ENCODE assay signal across 18 cellular contexts in genomic region chr5:138245717-138246116, GRCh38. TPM values are rescaled to one million over a fixed set of nuclear protein-coding genes. Genes with fewer than 3 reads are reported as not detected.
"Had no signal": no experiment of that assay in that cellular context is flagged by ENCODE, and none has a peak within 500 bp of the region (broad histone marks: within the 10 kb centered on the region; RNA-seq: fewer than 3 reads in every experiment).

No MANE protein-coding gene starts in this region.

- H3K4me3 Mint-ChIP-seq: activated CD4-positive, alpha-beta memory T cell treated with anti-CD3 and anti-CD28 coated beads, Interleukin-2, amount 10 ng/mL, durations not matched to agents 7 days and 5 days; activated T-cell treated with anti-CD3 and anti-CD28 coated beads, Interleukin-2, amount 50 U/mL, for 72 hours; natural killer cell had no signal

- H3K36me3 Mint-ChIP-seq: natural killer cell had no signal

- H3K9me3 ChIP-seq: heart right ventricle, upper lobe of right lung had no signal

- H3K4me3 ChIP-seq: heart right ventricle, lung, upper lobe of right lung had no signal

- H3K9me3 Mint-ChIP-seq: activated CD4-positive, alpha-beta memory T cell treated with anti-CD3 and anti-CD28 coated beads, Interleukin-2, amount 10 ng/mL, durations not matched to agents 7 days and 5 days; activated T-cell treated with anti-CD3 and anti-CD28 coated beads, Interleukin-2, amount 50 U/mL, for 72 hours; natural killer cell had no signal

- DNase-seq: activated CD4-positive, alpha-beta memory T cell treated with anti-CD3 and anti-CD28 coated beads, Interleukin-2, amount 10 ng/mL, durations not matched to agents 7 days and 5 days; activated CD4-positive, alpha-beta T cell treated with anti-CD3 and anti-CD28 coated beads for 1 hour; activated gamma-delta T cell treated with Interleukin-2 at 50 U/mL for 16 hours; activated T-cell treated with anti-CD3 and anti-CD28 coated beads, Interleukin-2, amount 50 U/mL, for 72 hours; heart right ventricle; kidney glomerular epithelial cell; natural killer cell; stimulated activated CD4-positive, alpha-beta T cell treated with anti-CD3 and anti-CD28 coated beads, Interleukin-2, amount 100 ng/mL, for 48 hours; stimulated activated CD8-positive, alpha-beta memory T cell treated with anti-CD3 and anti-CD28 coated beads, Interleukin-4, amount 100 ng/mL, for 48 hours; stimulated activated naive CD8-positive, alpha-beta T cell treated with anti-CD3 and anti-CD28 coated beads, Interleukin-15, Interleukin-2, amounts not matched to agents 100 U/mL and 50 U/mL, for 24 hours; upper lobe of right lung had no signal

- ATAC-seq: activated T-cell treated with anti-CD3 and anti-CD28 coated beads, Interleukin-2, amount 50 U/mL, for 72 hours; heart right ventricle; natural killer cell; stimulated activated naive CD8-positive, alpha-beta T cell treated with anti-CD3 and anti-CD28 coated beads, Interleukin-15, Interleukin-2, amounts not matched to agents 100 U/mL and 50 U/mL, for 24 hours had no signal

- H3K27ac Mint-ChIP-seq: activated CD4-positive, alpha-beta memory T cell treated with anti-CD3 and anti-CD28 coated beads, Interleukin-2, amount 10 ng/mL, durations not matched to agents 7 days and 5 days; activated T-cell treated with anti-CD3 and anti-CD28 coated beads, Interleukin-2, amount 50 U/mL, for 72 hours; natural killer cell had no signal

- H3K36me3 ChIP-seq: heart right ventricle, upper lobe of right lung had no signal

RNA-seq across cellular contexts. Expression of gene GFRA3, which starts 28.7 kb away (rescaled TPM):
- total RNA-seq: activated CD4-positive, alpha-beta memory T cell treated with anti-CD3 and anti-CD28 coated beads, Interleukin-2, amount 10 ng/mL, durations not matched to agents 7 days and 5 days; frontal cortex; mononuclear cell; natural killer cell; osteoblast; pulmonary artery endothelial cell; T-helper 2 cell treated with Interferon-gamma antibody and Interleukin-4, amounts not matched to agents 100 ng/mL and 5 ng/mL, for 36 hours; temporal lobe had no signal
